8 cellular contexts compared by ENCODE assay signal in the genomic region with DNA sequence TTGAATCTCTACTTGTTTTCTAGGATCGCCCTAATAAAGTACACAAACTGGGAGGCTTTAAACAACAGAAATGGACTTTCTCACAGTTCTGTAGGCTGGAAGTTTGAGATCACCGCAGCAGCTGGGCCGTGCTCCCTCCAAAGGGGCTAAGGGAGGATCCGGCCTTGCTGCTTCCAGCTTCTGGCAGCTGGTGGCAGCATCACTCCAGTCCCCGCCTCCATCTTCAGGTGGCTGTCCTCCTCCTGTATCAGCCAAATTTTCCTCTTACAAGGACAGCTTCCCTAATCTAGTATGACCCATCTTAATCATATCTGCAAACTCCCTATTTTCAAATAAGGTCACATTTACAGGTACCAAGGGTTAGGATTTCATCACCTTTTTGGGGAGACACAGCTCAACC.
DNase-seq lines count a peak whose midpoint lies in the region; ATAC-seq and TF ChIP-seq lines count a peak whose summit lies in the region.
"Not testable (repeated sequence)": the region's sequence is repeated elsewhere in the genome, so short reads cannot be mapped to it uniquely, and the experiment has no call there.

No MANE protein-coding gene starts in this region.

- DNase-seq in Jurkat, Clone E6-1 (ENCODE audit: low read depth, low spot score) = peak; percentile 39
- peak; percentile 36 for DNase-seq in activated T-cell treated with anti-CD3 and anti-CD28 coated beads for 48 hours (ENCODE audit: low read depth)
- DNase-seq in epithelial cell of esophagus (ENCODE audit: low read depth) = peak; percentile 52
- peak; percentile 17 to 36 for DNase-seq in lung microvascular endothelial cell (ENCODE audit: low read depth in 2 of 2)
- peak; percentile 36 for DNase-seq in stimulated activated CD4-positive, alpha-beta T cell treated with anti-CD3 and anti-CD28 coated beads, Interleukin-4, amount 100 ng/mL, for 24 hours

- TF ChIP-seq CTCF in OCI-LY1 (IDR thresholded peaks at IDR 0.05; ENCODE audit: low read length) = peak; percentile 68
- peak; percentile 69 for TF ChIP-seq CTCF in epithelial cell of esophagus (IDR thresholded peaks at IDR 0.05; ENCODE audit: insufficient read depth, low read depth, low read length, missing control alignments)

- peak overlapping the region in 10 of 11 experiments; percentile 32 to 96 (median 82); a peak in 18 of 22 replicates for H3K4me2 ChIP-seq in BLaER1 treated with 17β-estradiol and CSF1 and Interleukin-3, amounts not matched to agents 10 nM and 100 nM
- H3K4me2 ChIP-seq in OCI-LY1 (ENCODE audit: low read length) = peak overlapping the region; percentile 94

- not testable (repeated sequence) for H3F3A ChIP-seq in OCI-LY1 (ENCODE audit: insufficient read depth, low read length)

- H3K9me3 ChIP-seq in BLaER1 treated with 17β-estradiol and CSF1 and Interleukin-3, amounts not matched to agents 10 nM and 100 nM (replicated peaks in 1 of 11); OCI-LY1 (ENCODE audit: low read length): not testable (repeated sequence)

- H3K79me2 ChIP-seq in OCI-LY1 (ENCODE audit: insufficient read depth, low read length) = not testable (repeated sequence)

- not testable (repeated sequence) for H3K9me2 ChIP-seq in OCI-LY1 (ENCODE audit: low read depth, low read length)

- H3K36me3 ChIP-seq in BLaER1 treated with 17β-estradiol and CSF1 and Interleukin-3, amounts not matched to agents 10 nM and 100 nM; OCI-LY1 (ENCODE audit: insufficient read depth, low read length): not testable (repeated sequence)

- peak overlapping the region in 2 of 10 experiments; percentile 77 to 85; a peak in 2 of 20 replicates for H3K4me3 ChIP-seq in BLaER1 treated with 17β-estradiol and CSF1 and Interleukin-3, amounts not matched to agents 10 nM and 100 nM
- H3K4me3 ChIP-seq in Jurkat, Clone E6-1 (ENCODE audit: low read length) = peak overlapping the region; percentile 88; the same call in 1 of the 2 replicates
- H3K4me3 ChIP-seq in OCI-LY1 (ENCODE audit: low read depth, low read length, poor library complexity, severe bottlenecking) = peak overlapping the region; percentile 79
- H3K4me3 ChIP-seq in epithelial cell of esophagus (ENCODE audit: low read length) = not testable (repeated sequence)

- peaks cover 19 to 25% (median 22%) of the 10 kb centered on the region in 10 experiments for H3K4me1 ChIP-seq in BLaER1 treated with 17β-estradiol and CSF1 and Interleukin-3, amounts not matched to agents 10 nM and 100 nM
- peaks cover 21% of the 10 kb centered on the region for H3K4me1 ChIP-seq in OCI-LY1 (ENCODE audit: insufficient read depth, low read length, severe bottlenecking)

- peak overlapping the region in 2 of 11 experiments; percentile 33 to 34; a peak in 5 of 22 replicates for H3K9ac ChIP-seq in BLaER1 treated with 17β-estradiol and CSF1 and Interleukin-3, amounts not matched to agents 10 nM and 100 nM
- peak overlapping the region; percentile 34; the same call in 1 of the 2 replicates for H3K9ac ChIP-seq in OCI-LY1 (ENCODE audit: low read length)

- peak overlapping the region in 2 of 11 experiments; percentile 22 to 72; a peak in 3 of 22 replicates for H3K27ac ChIP-seq in BLaER1 treated with 17β-estradiol and CSF1 and Interleukin-3, amounts not matched to agents 10 nM and 100 nM
- not testable (repeated sequence) for H3K27ac ChIP-seq in OCI-LY1 (ENCODE audit: low read depth, low read length, poor library complexity, severe bottlenecking)

- H3K27me3 ChIP-seq in BLaER1 treated with 17β-estradiol and CSF1 and Interleukin-3, amounts not matched to agents 10 nM and 100 nM; OCI-LY1 (ENCODE audit: insufficient read depth, low read length): not testable (repeated sequence)

- ATAC-seq in GM19395 (IDR thresholded peaks at IDR 0.05; ENCODE audit: unreplicated experiment) = peak; percentile 43

- H2AFZ ChIP-seq in OCI-LY1 (ENCODE audit: low read length) = peak overlapping the region; percentile 92

- H4K20me1 ChIP-seq in BLaER1 treated with 17β-estradiol and CSF1 and Interleukin-3, amounts not matched to agents 10 nM and 100 nM; OCI-LY1 (ENCODE audit: insufficient read depth, low read length): not testable (repeated sequence)
